In the genomic region with DNA sequence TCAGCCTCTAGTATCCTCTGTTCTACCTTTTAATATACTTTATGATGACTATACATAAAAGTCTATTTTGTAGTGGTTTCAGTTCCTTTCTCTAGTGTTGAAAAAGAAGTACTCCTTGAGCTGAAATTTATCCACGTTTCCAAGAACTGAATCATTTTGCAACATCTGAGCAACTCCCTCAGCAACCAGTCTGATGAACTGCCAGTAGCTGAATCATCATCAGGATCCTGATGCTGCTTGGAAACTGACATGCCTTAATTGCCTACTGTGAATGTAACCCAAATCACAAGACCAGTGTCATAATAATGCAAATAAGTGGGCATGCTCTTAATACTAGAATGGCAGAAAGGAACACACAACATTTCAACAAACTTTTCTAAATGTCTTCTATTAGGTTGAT, we compare ENCODE assay signal across 13 cellular contexts.
DNase-seq lines count a peak whose midpoint lies in the region; ATAC-seq and TF ChIP-seq lines count a peak whose summit lies in the region.
"Had no signal": no experiment of that assay in that cellular context is flagged by ENCODE, and none has a peak within 500 bp of the region (broad histone marks: within the 10 kb centered on the region; RNA-seq: fewer than 3 reads in every experiment).

No MANE protein-coding gene starts in this region.

- in situ Hi-C loops in mammary epithelial cell (cut with MboI; ENCODE audit: low sequenced_read_pairs in 2 of 2): no loop called here

- H3K27ac Mint-ChIP-seq in Calu3 (ENCODE audit: unreplicated experiment): no peak overlapping the region
- H3K27ac Mint-ChIP-seq: H9 had no signal

- no peaks in the 10 kb centered on the region for H3K9me3 Mint-ChIP-seq in Calu3 (ENCODE audit: low read depth, unreplicated experiment)
- H3K9me3 Mint-ChIP-seq: activated T-cell treated with anti-CD3 and anti-CD28 coated beads, Interleukin-2, amount 50 U/mL, for 4 hours; H9 had no signal

- no peaks in the 10 kb centered on the region for H3K36me3 Mint-ChIP-seq in Calu3 (ENCODE audit: insufficient read depth, unreplicated experiment)

- POLR2A ChIA-PET in BJ (lab: Charles Lee): interaction anchor here (0.5 kb wide), 1 partner anchor 13 kb away, joined by 3 read pairs; no protein-coding TSS in a partner anchor

- no peak overlapping the region for H3K4me3 Mint-ChIP-seq in Calu3 (ENCODE audit: low read depth, unreplicated experiment)
- H3K4me3 Mint-ChIP-seq: activated T-cell treated with anti-CD3 and anti-CD28 coated beads, Interleukin-2, amount 50 U/mL, for 4 hours; H9 had no signal

- no peak overlapping the region for H2AFZ ChIP-seq in mammary epithelial cell (ENCODE audit: low read depth, low read length)

- H3K9me3 ChIP-seq in mammary epithelial cell (replicated peaks; ENCODE audit: insufficient read depth, low read length) (no peaks in the 10 kb centered on the region), stomach (no peaks in the 10 kb centered on the region)
- H3K9me3 ChIP-seq: psoas muscle had no signal

- WGBS in mammary epithelial cell (ENCODE audit: low coverage, missing lambda C conversion rate): 12% methylated on average over 1 of the region's 1 CpG
- 38 to 53% (median 48%) methylated on average over 1 of the region's 1 CpG for WGBS in stomach, 5 donors

- TF ChIP-seq CTCF in BJ (IDR thresholded peaks at IDR 0.05; ENCODE audit: insufficient read depth, low read depth, low read length) (no peak), mammary epithelial cell (conservative IDR thresholded peaks at IDR 0.05 in 1 of 2, IDR thresholded peaks at IDR 0.05 in 1 of 2; ENCODE audit: extremely low read depth in 1 of 2, insufficient read depth in 1 of 2, low read depth in 1 of 2, low read length in 2 of 2) (no peak), kidney epithelial cell (IDR thresholded peaks at IDR 0.05; ENCODE audit: insufficient read depth, low read length, poor library complexity, severe bottlenecking) (no peak), stomach (IDR thresholded peaks at IDR 0.05) (no peak), Calu3 (IDR thresholded peaks at IDR 0.05; ENCODE audit: unreplicated experiment) (no peak)

- TF ChIP-seq POLR2A in stomach (IDR thresholded peaks at IDR 0.05): no peak

- H3K79me2 ChIP-seq in mammary epithelial cell (ENCODE audit: insufficient read depth, low read length): no peaks in the 10 kb centered on the region

- H4K20me1 ChIP-seq in mammary epithelial cell (ENCODE audit: insufficient read depth, low read length): no peaks in the 10 kb centered on the region

- H3K27ac ChIP-seq in mammary epithelial cell (ENCODE audit: insufficient read depth, low read depth, low read length): no peak overlapping the region
- no peak overlapping the region for H3K27ac ChIP-seq in stomach
- H3K27ac ChIP-seq: psoas muscle had no signal

- H3K4me1 ChIP-seq in mammary epithelial cell (ENCODE audit: insufficient read depth, low read length): no peaks in the 10 kb centered on the region
- H3K4me1 ChIP-seq in stomach: no peaks in the 10 kb centered on the region
- H3K4me1 ChIP-seq: psoas muscle had no signal

- CTCF ChIA-PET in BJ (lab: Yijun Ruan, JAX): interaction anchor here (1.0 kb wide), 1 partner anchor 8 kb away, joined by 3 read pairs; no protein-coding TSS in a partner anchor
- CTCF ChIA-PET in mammary epithelial cell (lab: Charles Lee; ENCODE audit: low non-redundant PET): interaction anchor here (0.6 to 1.0 kb wide), 4 partner anchors 80 to 1181 kb away, joined by 3 to 4 read pairs (median 3); no protein-coding TSS in a partner anchor
- CTCF ChIA-PET in Calu3 (lab: Charles Lee): interaction anchor here (0.6 kb wide), 1 partner anchor 156 kb away, joined by 3 read pairs; no protein-coding TSS in a partner anchor

- H3K36me3 ChIP-seq in BJ (ENCODE audit: control insufficient read depth, insufficient read depth, low read length) (no peaks in the 10 kb centered on the region), mammary epithelial cell (ENCODE audit: insufficient read depth, low read length) (no peaks in the 10 kb centered on the region), kidney epithelial cell (ENCODE audit: control insufficient read depth, insufficient read depth, low read length) (no peaks in the 10 kb centered on the region), stomach (no peaks in the 10 kb centered on the region)

- H3K4me2 ChIP-seq in mammary epithelial cell (ENCODE audit: insufficient read depth, low read depth, low read length): peak overlapping the region; percentile 17

- DNase-seq in BJ (ENCODE audit: low read depth): peak; percentile 67
- DNase-seq in MV-4-11 (lab: John Stamatoyannopoulos, UW): peak; percentile 99
- peak; percentile 81 for DNase-seq in mammary epithelial cell
- DNase-seq in kidney epithelial cell (ENCODE audit: low read depth): peak; percentile 35
- DNase-seq in stimulated activated CD4-positive, alpha-beta T cell treated with anti-CD3 and anti-CD28 coated beads, Interleukin-4, amount 100 ng/mL, for 1 hour: no peak
- no peak for DNase-seq in stomach
- no peak for DNase-seq in Calu3
- DNase-seq: activated T-cell treated with anti-CD3 and anti-CD28 coated beads, Interleukin-2, amount 50 U/mL, for 4 hours; H9; islet precursor cell; psoas muscle had no signal

- no peaks in the 10 kb centered on the region for H3K4me1 Mint-ChIP-seq in Calu3 (ENCODE audit: low read depth, unreplicated experiment)
- H3K4me1 Mint-ChIP-seq: H9 had no signal

- no peak overlapping the region for H3K9ac ChIP-seq in mammary epithelial cell (ENCODE audit: insufficient read depth, low read length)

- ATAC-seq in GM19023 (IDR thresholded peaks at IDR 0.05; ENCODE audit: unreplicated experiment): no peak
- ATAC-seq: activated T-cell treated with anti-CD3 and anti-CD28 coated beads, Interleukin-2, amount 50 U/mL, for 4 hours had no signal

- BruUV-seq in mammary epithelial cell (replicated peaks; lab: Mats Ljungman, UMichigan): no TSS peak
- no TSS peak for BruUV-seq in Calu3 (replicated peaks; lab: Mats Ljungman, UMichigan)

- no peaks in the 10 kb centered on the region for H3K27me3 ChIP-seq in BJ (ENCODE audit: control insufficient read depth, insufficient read depth, low read length)
- no peaks in the 10 kb centered on the region for H3K27me3 ChIP-seq in mammary epithelial cell (ENCODE audit: insufficient read depth, low read length)
- H3K27me3 ChIP-seq in kidney epithelial cell (ENCODE audit: control insufficient read depth, insufficient read depth, low read length): no peaks in the 10 kb centered on the region
- H3K27me3 ChIP-seq in stomach: no peaks in the 10 kb centered on the region
- H3K27me3 ChIP-seq: dorsolateral prefrontal cortex had no signal

- no peaks in the 10 kb centered on the region for H3K27me3 Mint-ChIP-seq in Calu3 (ENCODE audit: unreplicated experiment)

- H3K4me3 ChIP-seq in BJ (ENCODE audit: low read depth, low read length) (no peak overlapping the region), mammary epithelial cell (replicated peaks in 1 of 3; ENCODE audit: insufficient read depth in 1 of 3, low read depth in 2 of 3, low read length in 3 of 3) (no peak overlapping the region), kidney epithelial cell (ENCODE audit: low read depth, low read length) (no peak overlapping the region), stomach (no peak overlapping the region)
- H3K4me3 ChIP-seq: dorsolateral prefrontal cortex, psoas muscle had no signal

- intact Hi-C loops in mammary epithelial cell (cut with micrococcal nuclease) (loop anchor here (5.0 kb wide), 1 partner anchor 77 kb away; no protein-coding TSS in a partner anchor), stomach (cut with DNase I; ENCODE audit: low total_unique reads) (no loop called here), Calu3 (cut with micrococcal nuclease; ENCODE audit: unreplicated experiment) (no loop called here)

- dilution Hi-C loops in mammary epithelial cell (cut with HindIII; ENCODE audit: low sequenced_read_pairs): no loop called here

- no peak for TF ChIP-seq EP300 in stomach (IDR thresholded peaks at IDR 0.05)

Comparison
In these comparisons a context has a peak if more than half of its experiments do, and no peak if none do; other contexts are left out.
1. DNase-seq: peak in BJ (single experiment), MV-4-11 (single experiment), mammary epithelial cell (single experiment) and kidney epithelial cell (single experiment); none in stimulated activated CD4-positive, alpha-beta T cell treated with anti-CD3 and anti-CD28 coated beads, Interleukin-4, amount 100 ng/mL, for 1 hour (single experiment), stomach (single experiment) and Calu3 (single experiment).